36 cellular contexts compared by ENCODE assay signal in genomic region chr3:100570811-100571210, GRCh38. TPM values are rescaled to one million over a fixed set of nuclear protein-coding genes. Genes with fewer than 3 reads are reported as not detected.
"Had no signal": no experiment of that assay in that cellular context is flagged by ENCODE, and none has a peak within 500 bp of the region (broad histone marks: within the 10 kb centered on the region; RNA-seq: fewer than 3 reads in every experiment).

No MANE protein-coding gene starts in this region.

- H3K27me3 Mint-ChIP-seq: activated naive CD8-positive, alpha-beta T cell treated with anti-CD3 and anti-CD28 coated beads, Interleukin-2, amount 10 ng/mL, durations not matched to agents 7 days and 5 days; dendritic cell treated with granulocyte-macrophage colony-stimulating factor and Interleukin-4, amounts not matched to agents 40 ng/mL and 50 ng/mL, for 4 days had no signal

- DNase-seq: activated CD4-positive, alpha-beta memory T cell treated with anti-CD3 and anti-CD28 coated beads, Interleukin-2, amount 10 ng/mL, durations not matched to agents 7 days and 5 days; activated CD4-positive, alpha-beta T cell treated with anti-CD3 and anti-CD28 coated beads for 4 hours; activated CD4-positive, alpha-beta T cell treated with anti-CD3 and anti-CD28 coated beads, Interleukin-2, amount 10 ng/mL, durations not matched to agents 7 days and 5 days; activated CD4-positive, alpha-beta T cell treated with anti-CD3 and anti-CD28 coated beads, Interleukin-2, amount 50 U/mL, for 4 hours; activated CD4-positive, CD25-positive, alpha-beta regulatory T cell; activated CD4-positive, CD25-positive, alpha-beta regulatory T cell treated with anti-CD3 and anti-CD28 coated beads, Interleukin-2, amount 50 U/mL, for 72 hours; activated CD8-positive, alpha-beta memory T cell treated with anti-CD3 and anti-CD28 coated beads, Interleukin-2, amount 50 U/mL, for 48 hours; activated gamma-delta T cell; activated naive CD4-positive, alpha-beta T cell; activated naive CD4-positive, alpha-beta T cell treated with anti-CD3 and anti-CD28 coated beads, Interleukin-2, amount 10 ng/mL, durations not matched to agents 7 days and 5 days; activated naive CD8-positive, alpha-beta T cell treated with anti-CD3 and anti-CD28 coated beads, Interleukin-2, amount 10 ng/mL, durations not matched to agents 7 days and 5 days; activated T-cell treated with anti-CD3 and anti-CD28 coated beads for 4 hours; activated T-cell treated with anti-CD3 and anti-CD28 coated beads, Interleukin-2, amount 50 U/mL, for 24 hours; activated T-cell treated with anti-CD3 and anti-CD28 coated beads, Interleukin-2, amount 50 U/mL, for 72 hours; amniotic stem cell; anterior cingulate cortex; brain microvascular endothelial cell; dorsolateral prefrontal cortex; effector memory CD4-positive, alpha-beta T cell; endodermal cell; foreskin keratinocyte; gastrocnemius medialis; heart right ventricle; T-helper 2 cell had no signal

- H3K4me3 ChIP-seq: coronary artery, dorsolateral prefrontal cortex, gastrocnemius medialis, heart right ventricle, hepatocyte had no signal

- H3K9me3 Mint-ChIP-seq: activated CD4-positive, alpha-beta memory T cell treated with anti-CD3 and anti-CD28 coated beads, Interleukin-2, amount 10 ng/mL, durations not matched to agents 7 days and 5 days; activated CD4-positive, alpha-beta T cell treated with anti-CD3 and anti-CD28 coated beads, Interleukin-2, amount 10 ng/mL, durations not matched to agents 7 days and 5 days; activated naive CD4-positive, alpha-beta T cell treated with anti-CD3 and anti-CD28 coated beads, Interleukin-2, amount 50 U/mL, for 72 hours; activated naive CD8-positive, alpha-beta T cell treated with anti-CD3 and anti-CD28 coated beads, Interleukin-2, amount 10 ng/mL, durations not matched to agents 7 days and 5 days; activated T-cell treated with anti-CD3 and anti-CD28 coated beads, Interleukin-2, amount 50 U/mL, for 24 hours; activated T-cell treated with anti-CD3 and anti-CD28 coated beads, Interleukin-2, amount 50 U/mL, for 72 hours; central memory CD8-positive, alpha-beta T cell; dendritic cell treated with granulocyte-macrophage colony-stimulating factor and Interleukin-4, amounts not matched to agents 40 ng/mL and 50 ng/mL, for 4 days; endodermal cell had no signal

- H3K27ac Mint-ChIP-seq: activated CD4-positive, alpha-beta memory T cell treated with anti-CD3 and anti-CD28 coated beads, Interleukin-2, amount 10 ng/mL, durations not matched to agents 7 days and 5 days; activated CD4-positive, alpha-beta T cell treated with anti-CD3 and anti-CD28 coated beads, Interleukin-2, amount 10 ng/mL, durations not matched to agents 7 days and 5 days; activated naive CD4-positive, alpha-beta T cell treated with anti-CD3 and anti-CD28 coated beads, Interleukin-2, amount 10 ng/mL, durations not matched to agents 7 days and 5 days; activated naive CD4-positive, alpha-beta T cell treated with anti-CD3 and anti-CD28 coated beads, Interleukin-2, amount 50 U/mL, for 72 hours; activated naive CD8-positive, alpha-beta T cell treated with anti-CD3 and anti-CD28 coated beads, Interleukin-2, amount 10 ng/mL, durations not matched to agents 7 days and 5 days; activated T-cell treated with anti-CD3 and anti-CD28 coated beads, Interleukin-2, amount 50 U/mL, for 24 hours; activated T-cell treated with anti-CD3 and anti-CD28 coated beads, Interleukin-2, amount 50 U/mL, for 72 hours; dendritic cell treated with granulocyte-macrophage colony-stimulating factor and Interleukin-4, amounts not matched to agents 40 ng/mL and 50 ng/mL, for 4 days; endodermal cell had no signal

- H3K36me3 Mint-ChIP-seq: activated naive CD4-positive, alpha-beta T cell treated with anti-CD3 and anti-CD28 coated beads, Interleukin-2, amount 10 ng/mL, durations not matched to agents 7 days and 5 days; activated naive CD4-positive, alpha-beta T cell treated with anti-CD3 and anti-CD28 coated beads, Interleukin-2, amount 50 U/mL, for 72 hours; activated naive CD8-positive, alpha-beta T cell treated with anti-CD3 and anti-CD28 coated beads, Interleukin-2, amount 10 ng/mL, durations not matched to agents 7 days and 5 days had no signal

- ATAC-seq: activated naive CD4-positive, alpha-beta T cell treated with anti-CD3 and anti-CD28 coated beads, Interleukin-2, amount 50 U/mL, for 72 hours; activated T-cell treated with anti-CD3 and anti-CD28 coated beads, Interleukin-2, amount 50 U/mL, for 72 hours; esophagus mucosa; foreskin keratinocyte; gastrocnemius medialis; heart right ventricle had no signal

- H3K36me3 ChIP-seq: brain microvascular endothelial cell, gastrocnemius medialis had no signal

- H3K4me1 ChIP-seq: gastrocnemius medialis, heart right ventricle had no signal

- H3K4me3 Mint-ChIP-seq: activated CD4-positive, alpha-beta memory T cell treated with anti-CD3 and anti-CD28 coated beads, Interleukin-2, amount 10 ng/mL, durations not matched to agents 7 days and 5 days; activated CD4-positive, alpha-beta T cell treated with anti-CD3 and anti-CD28 coated beads, Interleukin-2, amount 10 ng/mL, durations not matched to agents 7 days and 5 days; activated naive CD4-positive, alpha-beta T cell treated with anti-CD3 and anti-CD28 coated beads, Interleukin-2, amount 10 ng/mL, durations not matched to agents 7 days and 5 days; activated naive CD8-positive, alpha-beta T cell treated with anti-CD3 and anti-CD28 coated beads, Interleukin-2, amount 10 ng/mL, durations not matched to agents 7 days and 5 days; activated T-cell treated with anti-CD3 and anti-CD28 coated beads, Interleukin-2, amount 50 U/mL, for 24 hours; activated T-cell treated with anti-CD3 and anti-CD28 coated beads, Interleukin-2, amount 50 U/mL, for 72 hours; central memory CD8-positive, alpha-beta T cell; dendritic cell treated with granulocyte-macrophage colony-stimulating factor and Interleukin-4, amounts not matched to agents 40 ng/mL and 50 ng/mL, for 4 days; endodermal cell had no signal

- H3K4me1 Mint-ChIP-seq: activated CD4-positive, alpha-beta memory T cell treated with anti-CD3 and anti-CD28 coated beads, Interleukin-2, amount 10 ng/mL, durations not matched to agents 7 days and 5 days; activated CD4-positive, alpha-beta T cell treated with anti-CD3 and anti-CD28 coated beads, Interleukin-2, amount 10 ng/mL, durations not matched to agents 7 days and 5 days; activated naive CD4-positive, alpha-beta T cell treated with anti-CD3 and anti-CD28 coated beads, Interleukin-2, amount 10 ng/mL, durations not matched to agents 7 days and 5 days; central memory CD8-positive, alpha-beta T cell; endodermal cell had no signal

- H3K9me3 ChIP-seq: gastrocnemius medialis, heart right ventricle had no signal

- H3K27me3 ChIP-seq: brain microvascular endothelial cell, foreskin keratinocyte, gastrocnemius medialis, heart right ventricle, hepatocyte had no signal

RNA-seq across cellular contexts. Expression of gene ADGRG7, which starts 38.6 kb away (rescaled TPM):
- total RNA-seq: activated CD4-positive, alpha-beta memory T cell treated with anti-CD3 and anti-CD28 coated beads, Interleukin-2, amount 10 ng/mL, durations not matched to agents 7 days and 5 days; activated CD4-positive, alpha-beta T cell treated with anti-CD3 and anti-CD28 coated beads, Interleukin-2, amount 10 ng/mL, durations not matched to agents 7 days and 5 days; activated naive CD4-positive, alpha-beta T cell treated with anti-CD3 and anti-CD28 coated beads, Interleukin-2, amount 50 U/mL, for 72 hours; activated naive CD8-positive, alpha-beta T cell treated with anti-CD3 and anti-CD28 coated beads, Interleukin-2, amount 10 ng/mL, durations not matched to agents 7 days and 5 days; activated T-cell treated with anti-CD3 and anti-CD28 coated beads, Interleukin-2, amount 50 U/mL, for 72 hours; astrocyte; cerebellum; epithelial cell of proximal tubule; esophagus mucosa; fibroblast of lung; foreskin keratinocyte; glomerular endothelial cell; T-helper 1 cell treated with Interleukin-12 subunit alpha and Interleukin-12 subunit beta and Interleukin-4 antibody, amounts not matched to agents 30 ng/mL and 1 ng/mL, for 36 hours had no signal
